ENCODE assay signal across 10 cellular contexts in the genomic region with DNA sequence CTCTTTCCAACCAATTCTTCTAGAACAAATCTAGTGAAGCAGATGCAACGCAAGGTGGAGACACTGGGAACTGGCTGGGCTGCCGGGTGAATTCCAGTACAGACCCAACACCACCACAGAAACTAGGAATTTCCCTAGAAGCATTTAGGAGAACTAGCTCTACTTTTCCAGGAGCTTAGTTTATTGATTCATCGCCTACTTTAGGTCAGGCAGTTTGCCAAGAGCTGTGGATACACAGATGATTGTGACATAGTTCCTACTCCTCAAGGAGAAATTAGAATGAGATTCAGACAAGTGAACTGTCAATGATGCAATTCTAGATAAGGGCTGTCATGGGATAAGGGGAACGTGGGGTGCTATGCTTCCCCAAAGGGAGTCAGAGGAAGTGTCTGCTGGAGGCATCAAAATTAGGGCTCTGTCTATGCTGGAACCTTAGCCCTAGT.
A peak's percentile ranks its signal among the peaks of the same experiment; 100 is the strongest.
DNase-seq lines count a peak whose midpoint lies in the region; TF ChIP-seq lines count a peak whose summit lies in the region.
"Had no signal": no experiment of that assay in that cellular context is flagged by ENCODE, and none has a peak within 500 bp of the region (broad histone marks: within the 10 kb centered on the region; RNA-seq: fewer than 3 reads in every experiment).

No MANE protein-coding gene starts in this region.

- intact Hi-C loops in activated T-helper 2 cell treated with anti-CD3 and anti-CD28 coated beads, Interferon-gamma antibody, Interleukin-2, Interleukin-4, amounts not matched to agents 10 μg/mL and 5 μg/mL and 100 μg/mL, durations not matched to agents 14 hours and 24 hours and 36 hours (cut with micrococcal nuclease) = no loop called here
- intact Hi-C loops in prostate gland (cut with DNase I) = no loop called here

- no peak overlapping the region for H3K4me3 Mint-ChIP-seq in activated T-helper 2 cell treated with anti-CD3 and anti-CD28 coated beads, Interferon-gamma antibody, Interleukin-2, Interleukin-4, amounts not matched to agents 10 μg/mL and 5 μg/mL and 100 μg/mL, durations not matched to agents 14 hours and 24 hours and 36 hours (ENCODE audit: low read depth)
- H3K4me3 Mint-ChIP-seq: activated CD4-positive, alpha-beta T cell treated with anti-CD3 and anti-CD28 coated beads, Interleukin-2, amount 10 ng/mL, durations not matched to agents 24 days and 14 days had no signal

- H3K27ac ChIP-seq in epithelial cell of prostate = no peak overlapping the region
- no peak overlapping the region for H3K27ac ChIP-seq in prostate gland

- TF ChIP-seq CTCF in prostate gland (IDR thresholded peaks at IDR 0.05) (no peak), GM20000 (IDR thresholded peaks at IDR 0.05; ENCODE audit: extremely low read depth, missing control alignments) (no peak)

- no peak overlapping the region for H3K27ac Mint-ChIP-seq in activated T-helper 2 cell treated with anti-CD3 and anti-CD28 coated beads, Interferon-gamma antibody, Interleukin-2, Interleukin-4, amounts not matched to agents 10 μg/mL and 5 μg/mL and 100 μg/mL, durations not matched to agents 14 hours and 24 hours and 36 hours
- H3K27ac Mint-ChIP-seq: activated CD4-positive, alpha-beta T cell treated with anti-CD3 and anti-CD28 coated beads, Interleukin-2, amount 10 ng/mL, durations not matched to agents 24 days and 14 days had no signal

- peaks cover 6% of the 10 kb centered on the region for H3K4me1 Mint-ChIP-seq in activated T-helper 2 cell treated with anti-CD3 and anti-CD28 coated beads, Interferon-gamma antibody, Interleukin-2, Interleukin-4, amounts not matched to agents 10 μg/mL and 5 μg/mL and 100 μg/mL, durations not matched to agents 14 hours and 24 hours and 36 hours (ENCODE audit: low read depth)

- WGBS in prostate gland = 56% methylated on average over 4 of the region's 4 CpGs

- H3K36me3 Mint-ChIP-seq in activated T-helper 2 cell treated with anti-CD3 and anti-CD28 coated beads, Interferon-gamma antibody, Interleukin-2, Interleukin-4, amounts not matched to agents 10 μg/mL and 5 μg/mL and 100 μg/mL, durations not matched to agents 14 hours and 24 hours and 36 hours (ENCODE audit: low read depth) = no peaks in the 10 kb centered on the region

- no peaks in the 10 kb centered on the region for H3K4me1 ChIP-seq in prostate gland (replicated peaks)

- H3K4me3 ChIP-seq in prostate gland = no peak overlapping the region

- H3K36me3 ChIP-seq in prostate gland = no peaks in the 10 kb centered on the region

- no peaks in the 10 kb centered on the region for H3K27me3 ChIP-seq in prostate gland (replicated peaks; ENCODE audit: insufficient read depth)

- no peak for TF ChIP-seq POLR2A in prostate gland (IDR thresholded peaks at IDR 0.05)

- H3K9me3 Mint-ChIP-seq in activated T-helper 2 cell treated with anti-CD3 and anti-CD28 coated beads, Interferon-gamma antibody, Interleukin-2, Interleukin-4, amounts not matched to agents 10 μg/mL and 5 μg/mL and 100 μg/mL, durations not matched to agents 14 hours and 24 hours and 36 hours = no peaks in the 10 kb centered on the region
- H3K9me3 Mint-ChIP-seq: activated CD4-positive, alpha-beta T cell treated with anti-CD3 and anti-CD28 coated beads, Interleukin-2, amount 10 ng/mL, durations not matched to agents 24 days and 14 days had no signal

- peaks cover 12% of the 10 kb centered on the region for H3K27me3 Mint-ChIP-seq in activated T-helper 2 cell treated with anti-CD3 and anti-CD28 coated beads, Interferon-gamma antibody, Interleukin-2, Interleukin-4, amounts not matched to agents 10 μg/mL and 5 μg/mL and 100 μg/mL, durations not matched to agents 14 hours and 24 hours and 36 hours (ENCODE audit: low read depth)

- H3K9me3 ChIP-seq in prostate gland = no peaks in the 10 kb centered on the region

- DNase-seq in ELR (ENCODE audit: low read depth) = peak; percentile 81
- peak; percentile 77 for DNase-seq in M059J (ENCODE audit: low read depth)
- peak; percentile 57 for DNase-seq in epithelial cell of prostate (ENCODE audit: low read depth, low spot score)
- DNase-seq in non-pigmented ciliary epithelial cell (ENCODE audit: low read depth) = peak; percentile 95
- DNase-seq in activated T-helper 2 cell treated with anti-CD3 and anti-CD28 coated beads, Interferon-gamma antibody, Interleukin-2, Interleukin-4, amounts not matched to agents 10 μg/mL and 5 μg/mL and 100 μg/mL, durations not matched to agents 14 hours and 24 hours and 36 hours (ENCODE audit: low spot score) = no peak
- no peak for DNase-seq in stimulated activated CD4-positive, alpha-beta T cell treated with anti-CD3 and anti-CD28 coated beads, Interleukin-4, amount 100 ng/mL, for 4 hours
- DNase-seq in prostate gland (ENCODE audit: low spot score) = no peak
- no peak for DNase-seq in GM20000 (ENCODE audit: low spot score)
- DNase-seq: activated CD4-positive, alpha-beta T cell treated with anti-CD3 and anti-CD28 coated beads, Interleukin-2, amount 10 ng/mL, durations not matched to agents 24 days and 14 days; H7 had no signal

Comparison
In these comparisons a context has a peak if more than half of its experiments do, and no peak if none do; other contexts are left out.
1. DNase-seq: peak in ELR (single experiment), M059J (single experiment), epithelial cell of prostate (single experiment) and non-pigmented ciliary epithelial cell (single experiment); none in activated T-helper 2 cell treated with anti-CD3 and anti-CD28 coated beads, Interferon-gamma antibody, Interleukin-2, Interleukin-4, amounts not matched to agents 10 μg/mL and 5 μg/mL and 100 μg/mL, durations not matched to agents 14 hours and 24 hours and 36 hours (single experiment), stimulated activated CD4-positive, alpha-beta T cell treated with anti-CD3 and anti-CD28 coated beads, Interleukin-4, amount 100 ng/mL, for 4 hours (0 of 2), prostate gland (single experiment) and GM20000 (single experiment).